ENCODE assay signal across 8 cellular contexts in the genomic region with DNA sequence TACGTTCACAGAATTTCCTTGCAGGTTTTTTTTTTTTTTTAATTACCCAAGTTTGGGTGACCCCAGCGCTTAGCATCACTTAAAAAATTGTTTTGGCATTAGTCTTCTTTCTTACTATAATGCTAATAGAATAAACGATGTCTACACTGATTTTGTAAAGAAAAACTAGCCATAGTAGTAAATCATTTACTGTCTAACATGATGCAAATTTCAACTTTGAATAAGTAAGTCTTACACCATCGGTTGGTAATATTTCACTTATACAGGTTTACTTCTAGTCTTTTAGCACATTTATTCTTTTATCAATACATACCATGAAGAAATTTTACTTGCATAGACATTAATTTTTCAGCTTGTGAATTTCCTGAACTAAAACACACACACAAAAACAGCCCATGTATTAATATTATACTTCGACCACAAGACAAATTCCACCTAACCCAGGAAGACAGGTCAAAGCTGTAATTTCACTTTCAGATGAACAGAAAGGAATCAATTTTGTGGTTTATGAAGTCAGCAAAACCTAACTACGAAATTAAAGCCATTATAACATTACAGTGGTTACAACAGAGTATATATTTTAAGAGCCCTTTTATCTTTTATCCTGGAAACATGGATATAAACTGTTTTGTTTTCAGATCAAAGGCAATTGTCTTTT. TPM values are rescaled to one million over a fixed set of nuclear protein-coding genes. Genes with fewer than 3 reads are reported as not detected.
A peak's percentile ranks its signal among the peaks of the same experiment; 100 is the strongest.
DNase-seq lines count a peak whose midpoint lies in the region; ATAC-seq and TF ChIP-seq lines count a peak whose summit lies in the region.

No MANE protein-coding gene starts in this region.

- H3K27me3 ChIP-seq in Peyer's patch, result no peaks in the 10 kb centered on the region

- peak; percentile 14 for ATAC-seq in GM19025 (IDR thresholded peaks at IDR 0.05; ENCODE audit: low read depth, unreplicated experiment)
- ATAC-seq in HG03066 (IDR thresholded peaks at IDR 0.05; ENCODE audit: low read depth, unreplicated experiment), result peak; percentile 23
- ATAC-seq in activated naive CD8-positive, alpha-beta T cell treated with anti-CD3 and anti-CD28 coated beads, Interleukin-2, amount 10 ng/mL, durations not matched to agents 7 days and 5 days (ENCODE audit: low read depth), result no peak

- H3K36me3 Mint-ChIP-seq in activated naive CD8-positive, alpha-beta T cell treated with anti-CD3 and anti-CD28 coated beads, Interleukin-2, amount 10 ng/mL, durations not matched to agents 7 days and 5 days, result no peaks in the 10 kb centered on the region
- H3K36me3 Mint-ChIP-seq in osteocyte (ENCODE audit: unreplicated experiment), result no peaks in the 10 kb centered on the region

- TF ChIP-seq CTCF in osteocyte (IDR thresholded peaks at IDR 0.05) (no peak), Peyer's patch (IDR thresholded peaks at IDR 0.05) (no peak)

- no peak for DNase-seq in activated naive CD8-positive, alpha-beta T cell treated with anti-CD3 and anti-CD28 coated beads, Interleukin-2, amount 10 ng/mL, durations not matched to agents 7 days and 5 days
- DNase-seq in osteocyte (ENCODE audit: extremely low spot score, unreplicated experiment) (no peak), Peyer's patch (no peak), NCI-H1694 treated with DMSO at 0.1 percent for 48 hours (lab: John Stamatoyannopoulos, UW) (no peak)
- no peak for DNase-seq in stimulated activated CD4-positive, alpha-beta T cell treated with anti-CD3 and anti-CD28 coated beads, Interleukin-4, amount 100 ng/mL, for 24 hours
- no peak for DNase-seq in activated CD8-positive, alpha-beta memory T cell treated with anti-CD3 and anti-CD28 coated beads, Interleukin-2, amount 50 U/mL, for 4 hours

- H3K27ac ChIP-seq in Peyer's patch, result peak overlapping the region in 1 of 4 donors; percentile 34

- H3K4me1 ChIP-seq in Peyer's patch, result peaks cover 0 to 36% (median 5%) of the 10 kb centered on the region in 4 donors

- H3K9me3 Mint-ChIP-seq in activated naive CD8-positive, alpha-beta T cell treated with anti-CD3 and anti-CD28 coated beads, Interleukin-2, amount 10 ng/mL, durations not matched to agents 7 days and 5 days, result no peaks in the 10 kb centered on the region
- no peaks in the 10 kb centered on the region for H3K9me3 Mint-ChIP-seq in osteocyte (ENCODE audit: unreplicated experiment)

- H3K4me1 Mint-ChIP-seq in activated naive CD8-positive, alpha-beta T cell treated with anti-CD3 and anti-CD28 coated beads, Interleukin-2, amount 10 ng/mL, durations not matched to agents 7 days and 5 days, result peaks cover 59% of the 10 kb centered on the region
- peaks cover 33% of the 10 kb centered on the region for H3K4me1 Mint-ChIP-seq in osteocyte (ENCODE audit: unreplicated experiment)

- no peaks in the 10 kb centered on the region for H3K27me3 Mint-ChIP-seq in activated naive CD8-positive, alpha-beta T cell treated with anti-CD3 and anti-CD28 coated beads, Interleukin-2, amount 10 ng/mL, durations not matched to agents 7 days and 5 days
- no peaks in the 10 kb centered on the region for H3K27me3 Mint-ChIP-seq in osteocyte (ENCODE audit: unreplicated experiment)

- no peak for TF ChIP-seq POLR2A in Peyer's patch (IDR thresholded peaks at IDR 0.05)

- peak overlapping the region; percentile 94 for H3K4me3 Mint-ChIP-seq in activated naive CD8-positive, alpha-beta T cell treated with anti-CD3 and anti-CD28 coated beads, Interleukin-2, amount 10 ng/mL, durations not matched to agents 7 days and 5 days
- peak overlapping the region; percentile 87 for H3K4me3 Mint-ChIP-seq in osteocyte (ENCODE audit: unreplicated experiment)

- peak overlapping the region; percentile 76 for H3K27ac Mint-ChIP-seq in activated naive CD8-positive, alpha-beta T cell treated with anti-CD3 and anti-CD28 coated beads, Interleukin-2, amount 10 ng/mL, durations not matched to agents 7 days and 5 days
- H3K27ac Mint-ChIP-seq in osteocyte (ENCODE audit: unreplicated experiment), result no peak overlapping the region

- POLR2A ChIA-PET in activated naive CD8-positive, alpha-beta T cell treated with anti-CD3 and anti-CD28 coated beads, Interleukin-2, amount 10 ng/mL, durations not matched to agents 7 days and 5 days (lab: Charles Lee), result interaction anchor here (1.5 to 6.0 kb wide), 3 partner anchors 20 to 152 kb away, joined by 4 to 36 read pairs (median 30); partner anchors contain the start of gene TYMS

- no peaks in the 10 kb centered on the region for H3K36me3 ChIP-seq in Peyer's patch

- peaks cover 0 to 4% (median 0%) of the 10 kb centered on the region in 4 donors for H3K9me3 ChIP-seq in Peyer's patch

- peak overlapping the region in 2 of 4 donors; percentile 79 to 85 for H3K4me3 ChIP-seq in Peyer's patch

RNA-seq across cellular contexts. Expression of gene YES1, which starts 1.9 kb away (rescaled TPM):
- 10 to 100 TPM; 18.0 to 22.0 TPM for total RNA-seq in activated naive CD8-positive, alpha-beta T cell treated with anti-CD3 and anti-CD28 coated beads, Interleukin-2, amount 10 ng/mL, durations not matched to agents 7 days and 5 days
- total RNA-seq in osteocyte (37.6 and 44.8 TPM in 2 replicates), Peyer's patch (100 to 1,000 TPM in 1 of 4 donors, 10 to 100 TPM in 3; 46.2 to 119 (median 83.0) TPM)
